Comparison of ENCODE assay signal across 7 cellular contexts in genomic region chr10:449331-449730, GRCh38.
DNase-seq lines count a peak whose midpoint lies in the region; ATAC-seq and TF ChIP-seq lines count a peak whose summit lies in the region.
"Not testable (repeated sequence)": the region's sequence is repeated elsewhere in the genome, so short reads cannot be mapped to it uniquely, and the experiment has no call there.

No MANE protein-coding gene starts in this region.

- H3K4me3 ChIP-seq in CD4-positive, CD25-positive, alpha-beta regulatory T cell (ENCODE audit: low read depth, low read length); GM23248; SU-DHL-6 (ENCODE audit: insufficient read depth, low read length, poor library complexity, severe bottlenecking); fibroblast of mammary gland (ENCODE audit: control insufficient read depth, low read depth, low read length): not testable (repeated sequence)

- ATAC-seq in CD4-positive, CD25-positive, alpha-beta regulatory T cell (ENCODE audit: low read depth in 2 of 2), result not testable (repeated sequence)

- peaks cover 60% of the 10 kb centered on the region for H3K79me2 ChIP-seq in GM23248 (ENCODE audit: insufficient read depth)
- H3K79me2 ChIP-seq in SU-DHL-6 (ENCODE audit: insufficient read depth, low read length), result not testable (repeated sequence)

- H3K9me3 Mint-ChIP-seq in CD4-positive, CD25-positive, alpha-beta regulatory T cell, result not testable (repeated sequence)
- H3K9me3 Mint-ChIP-seq in glutamatergic neuron (ENCODE audit: unreplicated experiment), result peaks cover 25% of the 10 kb centered on the region

- not testable (repeated sequence) for H3K9me3 ChIP-seq in CD4-positive, CD25-positive, alpha-beta regulatory T cell (ENCODE audit: control insufficient read depth in 2 of 2, low read length in 2 of 2); GM23248 (ENCODE audit: low read depth); SU-DHL-6 (ENCODE audit: insufficient read depth, low read length)

- not testable (repeated sequence) for H2AFZ ChIP-seq in GM23248; SU-DHL-6 (ENCODE audit: low read depth, low read length, severe bottlenecking)

- H3K27ac ChIP-seq in CD4-positive, CD25-positive, alpha-beta regulatory T cell (ENCODE audit: insufficient read depth, low read length, poor library complexity, severe bottlenecking); GM23248: not testable (repeated sequence)
- H3K27ac ChIP-seq in SU-DHL-6 (ENCODE audit: low read depth, low read length), result 0 out of 2 replicates have a peak overlapping the region, but pooled peaks have one; percentile 22

- not testable (repeated sequence) for H3K27me3 ChIP-seq in CD4-positive, CD25-positive, alpha-beta regulatory T cell (ENCODE audit: control insufficient read depth, insufficient read depth, low read length); GM23248 (replicated peaks; ENCODE audit: insufficient read depth); SU-DHL-6 (ENCODE audit: low read length)

- not testable (repeated sequence) for H3K9me2 ChIP-seq in GM23248 (ENCODE audit: insufficient read depth); SU-DHL-6 (replicated peaks; ENCODE audit: insufficient read depth, low read length)

- WGBS in GM23248 (ENCODE audit: low coverage in 1 of 2, low lambda C conversion rate in 2 of 2, missing lambda C conversion rate in 2 of 2), 2 experiments, result 75 to 86% methylated on average over 3 to 6 of the region's 6 CpGs

- peaks cover 0 to 55% (median 23%) of the 10 kb centered on the region in 4 donors for H3K4me1 Mint-ChIP-seq in CD4-positive, CD25-positive, alpha-beta regulatory T cell
- H3K4me1 Mint-ChIP-seq in glutamatergic neuron (ENCODE audit: low read depth, unreplicated experiment), result peaks cover 32% of the 10 kb centered on the region

- peak overlapping the region; percentile 7 to 91 (median 79) for H3K27ac Mint-ChIP-seq in CD4-positive, CD25-positive, alpha-beta regulatory T cell
- peak overlapping the region; percentile 4 for H3K27ac Mint-ChIP-seq in glutamatergic neuron (ENCODE audit: unreplicated experiment)

- TF ChIP-seq CTCF in SU-DHL-6 (IDR thresholded peaks at IDR 0.05; ENCODE audit: insufficient read depth, low read length, poor library complexity, severe bottlenecking); fibroblast of mammary gland (conservative IDR thresholded peaks at IDR 0.05; ENCODE audit: control insufficient read depth, insufficient read depth, low read depth, low read length); glutamatergic neuron (IDR thresholded peaks at IDR 0.05; ENCODE audit: partially characterized antibody, unreplicated experiment): not testable (repeated sequence)

- H3K4me2 ChIP-seq in GM23248 (ENCODE audit: unreplicated experiment); SU-DHL-6 (ENCODE audit: low read depth, low read length, poor library complexity, severe bottlenecking): not testable (repeated sequence)

- peaks cover 48% of the 10 kb centered on the region for H3F3A ChIP-seq in GM23248 (ENCODE audit: insufficient read depth)
- peaks cover 16% of the 10 kb centered on the region for H3F3A ChIP-seq in SU-DHL-6 (ENCODE audit: insufficient read depth)

- not testable (repeated sequence) for DNase-seq in CD4-positive, CD25-positive, alpha-beta regulatory T cell; glutamatergic neuron
- peak; percentile 40 for DNase-seq in GM23248
- peak; percentile 53 for DNase-seq in amniotic epithelial cell (ENCODE audit: low read depth)
- DNase-seq in fibroblast of mammary gland (ENCODE audit: low read depth), result peak; percentile 33
- DNase-seq in renal cortical epithelial cell (ENCODE audit: low read depth), result peak; percentile 36

- not testable (repeated sequence) for H3K9ac ChIP-seq in GM23248; SU-DHL-6 (ENCODE audit: low read length)

- H3K27me3 Mint-ChIP-seq in CD4-positive, CD25-positive, alpha-beta regulatory T cell, result not testable (repeated sequence)
- peaks cover 16% of the 10 kb centered on the region for H3K27me3 Mint-ChIP-seq in glutamatergic neuron (ENCODE audit: unreplicated experiment)

- peak overlapping the region in 1 of 4 donors; percentile 49 for H3K4me3 Mint-ChIP-seq in CD4-positive, CD25-positive, alpha-beta regulatory T cell
- not testable (repeated sequence) for H3K4me3 Mint-ChIP-seq in glutamatergic neuron (ENCODE audit: unreplicated experiment)

- H3K36me3 Mint-ChIP-seq in CD4-positive, CD25-positive, alpha-beta regulatory T cell, result not testable (repeated sequence)
- peaks cover 37% of the 10 kb centered on the region for H3K36me3 Mint-ChIP-seq in glutamatergic neuron (ENCODE audit: unreplicated experiment)

- not testable (repeated sequence) for H3K36me3 ChIP-seq in CD4-positive, CD25-positive, alpha-beta regulatory T cell (ENCODE audit: control insufficient read depth, insufficient read depth, low read length); GM23248 (ENCODE audit: low read depth); SU-DHL-6 (ENCODE audit: low read length)

- H3K4me1 ChIP-seq in CD4-positive, CD25-positive, alpha-beta regulatory T cell (ENCODE audit: control insufficient read depth, insufficient read depth, low read length, poor library complexity, severe bottlenecking), result peaks cover 33% of the 10 kb centered on the region
- H3K4me1 ChIP-seq in GM23248 (ENCODE audit: insufficient read depth), result not testable (repeated sequence)

- H4K20me1 ChIP-seq in GM23248 (ENCODE audit: insufficient read depth); SU-DHL-6 (ENCODE audit: low read depth, low read length): not testable (repeated sequence)

- in situ Hi-C loops in GM23248 (cut with MboI), result not testable (repeated sequence)
